In the genomic region with DNA sequence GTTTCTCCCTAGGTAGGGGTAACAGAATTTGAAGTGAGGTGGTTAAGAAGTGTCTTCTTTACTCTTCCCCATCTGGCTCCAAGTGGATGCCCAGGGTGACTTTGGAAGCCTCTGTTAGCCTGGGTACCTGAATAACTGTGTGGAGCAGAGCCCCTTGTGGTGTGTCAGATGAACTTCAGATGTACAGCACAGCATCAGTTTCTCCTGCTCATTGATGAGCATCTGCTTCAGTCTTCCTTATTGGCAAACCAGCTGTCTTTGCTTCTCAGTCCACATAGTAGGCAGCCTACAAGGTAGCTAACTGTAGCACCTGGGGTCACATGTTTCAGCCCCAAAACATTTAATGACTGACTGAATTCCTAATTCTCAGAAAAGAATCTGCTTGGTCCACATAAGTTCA, we compare ENCODE assay signal across 8 cellular contexts. TPM values are rescaled to one million over a fixed set of nuclear protein-coding genes. Genes with fewer than 3 reads are reported as not detected.
DNase-seq lines count a peak whose midpoint lies in the region; ATAC-seq and TF ChIP-seq lines count a peak whose summit lies in the region.

No MANE protein-coding gene starts in this region.

- intact Hi-C loops in lower leg skin (cut with DNase I; ENCODE audit: low total_unique reads) = no loop called here

- ATAC-seq in GM18498 (IDR thresholded peaks at IDR 0.05; ENCODE audit: unreplicated experiment) (peak; percentile 94), HG03196 (IDR thresholded peaks at IDR 0.05; ENCODE audit: unreplicated experiment) (peak; percentile 51), GM19035 (IDR thresholded peaks at IDR 0.05; ENCODE audit: unreplicated experiment) (no peak), HG03175 (IDR thresholded peaks at IDR 0.05; ENCODE audit: unreplicated experiment) (no peak)

- H3K4me3 ChIP-seq in AG10803 (ENCODE audit: low read length) = no peak overlapping the region
- H3K4me3 ChIP-seq in lower leg skin (ENCODE audit: low read depth, poor library complexity, severe bottlenecking) = no peak overlapping the region

- peak; percentile 37 for TF ChIP-seq CTCF in AG10803 (conservative IDR thresholded peaks at IDR 0.05; ENCODE audit: low read length)
- TF ChIP-seq CTCF in lower leg skin (IDR thresholded peaks at IDR 0.05) = no peak

- DNase-seq in AG10803 (ENCODE audit: low read depth) (no peak), SKM-1 (lab: John Stamatoyannopoulos, UW; ENCODE audit: unreplicated experiment) (peak; percentile 1), iPS-NIHi7 (ENCODE audit: extremely low spot score) (peak; percentile 64), lower leg skin (ENCODE audit: low spot score in 2 of 2) (no peak)

- TF ChIP-seq POLR2A in lower leg skin (IDR thresholded peaks at IDR 0.05) = no peak

RNA-seq across cellular contexts. Expression of gene ATP8B1, which starts 56.2 kb away (rescaled TPM):
- 10 to 100 TPM; 21.6 to 32.1 (median 26.8) TPM for total RNA-seq in lower leg skin

Comparison
In these comparisons a context has a peak if more than half of its experiments do, and no peak if none do; other contexts are left out.
1. DNase-seq: peak in SKM-1 (single experiment) and iPS-NIHi7 (single experiment); none in AG10803 (single experiment) and lower leg skin (0 of 2).
2. ATAC-seq: peak in GM18498 (single experiment) and HG03196 (single experiment); none in GM19035 (single experiment) and HG03175 (single experiment).